ENCODE assay signal across 12 cellular contexts in the genomic region with DNA sequence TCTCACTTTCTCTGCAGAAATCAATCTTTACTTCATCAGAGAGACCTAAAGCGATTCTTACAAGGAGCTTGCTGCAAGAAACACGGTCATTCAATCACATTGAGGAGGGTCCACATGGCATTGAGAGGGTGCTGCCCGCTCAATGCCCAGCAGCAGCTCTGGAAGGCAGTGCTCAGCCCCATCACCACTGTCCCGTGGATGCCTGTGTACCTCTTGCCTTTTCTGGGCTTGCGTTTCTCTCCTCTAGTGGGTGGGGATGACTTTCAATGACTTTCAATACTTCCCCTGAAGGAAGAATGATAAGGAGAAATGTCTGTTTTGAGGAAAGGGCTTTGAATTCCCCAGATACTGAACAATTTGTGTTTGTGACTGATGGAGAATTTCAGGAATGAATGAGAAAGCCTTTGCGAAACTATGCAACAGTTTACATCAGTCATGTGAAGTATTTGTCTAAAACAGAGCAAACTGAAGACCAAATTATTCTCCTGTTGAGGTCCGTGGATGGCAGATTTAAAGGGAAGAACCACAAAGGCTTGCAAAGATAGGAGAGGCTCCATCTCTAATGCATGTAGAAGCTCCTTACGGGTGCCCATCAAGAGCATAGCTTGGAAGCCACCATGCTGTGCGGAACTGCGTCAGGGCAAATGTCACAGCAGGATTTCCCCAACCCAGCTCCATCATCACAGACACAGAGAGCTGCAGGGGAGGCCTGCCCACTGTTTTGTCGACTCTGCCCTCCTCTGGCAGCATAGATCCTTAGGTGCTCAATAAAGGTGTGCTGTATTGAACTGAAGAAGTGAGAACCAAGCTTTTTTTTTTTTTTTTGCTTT. TPM values are rescaled to one million over a fixed set of nuclear protein-coding genes. Genes with fewer than 3 reads are reported as not detected.
DNase-seq lines count a peak whose midpoint lies in the region; ATAC-seq and TF ChIP-seq lines count a peak whose summit lies in the region.
"Had no signal": no experiment of that assay in that cellular context is flagged by ENCODE, and none has a peak within 500 bp of the region (broad histone marks: within the 10 kb centered on the region; RNA-seq: fewer than 3 reads in every experiment).

No MANE protein-coding gene starts in this region.

- H3K4me1 ChIP-seq in gastrocnemius medialis: peaks cover 62 to 82% of the 10 kb centered on the region in 2 donors
- H3K4me1 ChIP-seq in OCI-LY7 (ENCODE audit: insufficient read depth, low read length, poor library complexity, severe bottlenecking): peaks cover 17% of the 10 kb centered on the region

- H3K4me3 Mint-ChIP-seq in WTC11: no peak overlapping the region
- no peak overlapping the region for H3K4me3 Mint-ChIP-seq in glutamatergic neuron (ENCODE audit: unreplicated experiment)
- H3K4me3 Mint-ChIP-seq: activated naive CD4-positive, alpha-beta T cell treated with anti-CD3 and anti-CD28 coated beads, Interleukin-2, amount 10 ng/mL, durations not matched to agents 7 days and 5 days; CD4-positive, alpha-beta memory T cell had no signal

- no TSS peak for BruUV-seq in OCI-LY7 (replicated peaks; lab: Mats Ljungman, UMichigan)

- no peaks in the 10 kb centered on the region for H4K20me1 ChIP-seq in OCI-LY7 (ENCODE audit: insufficient read depth, low read length)

- no peaks in the 10 kb centered on the region for H3K36me3 ChIP-seq in gastrocnemius medialis
- no peaks in the 10 kb centered on the region for H3K36me3 ChIP-seq in OCI-LY7 (ENCODE audit: insufficient read depth, low read length)

- peak overlapping the region; percentile 72 to 91 (median 82) for H3K27ac ChIP-seq in gastrocnemius medialis
- no peak overlapping the region for H3K27ac ChIP-seq in OCI-LY7 (ENCODE audit: low read depth, low read length, poor library complexity, severe bottlenecking)
- H3K27ac ChIP-seq: epithelial cell of prostate had no signal

- H3K4me1 Mint-ChIP-seq in WTC11 (peaks cover 44% of the 10 kb centered on the region), glutamatergic neuron (ENCODE audit: low read depth, unreplicated experiment) (peaks cover 22% of the 10 kb centered on the region)

- no peaks in the 10 kb centered on the region for H3K9me2 ChIP-seq in OCI-LY7 (ENCODE audit: insufficient read depth, low read length)

- ATAC-seq in WTC11 (no peak), gastrocnemius medialis (no peak)
- ATAC-seq: left colon had no signal

- H3K27me3 ChIP-seq in gastrocnemius medialis: no peaks in the 10 kb centered on the region

- no peaks in the 10 kb centered on the region for H3K79me2 ChIP-seq in OCI-LY7 (ENCODE audit: insufficient read depth, low read depth, low read length)

- TF ChIP-seq POLR2A in gastrocnemius medialis (IDR thresholded peaks at IDR 0.05): no peak

- no peaks in the 10 kb centered on the region for H3K9me3 Mint-ChIP-seq in WTC11
- H3K9me3 Mint-ChIP-seq in glutamatergic neuron (ENCODE audit: unreplicated experiment): peaks cover 2% of the 10 kb centered on the region
- H3K9me3 Mint-ChIP-seq: activated naive CD4-positive, alpha-beta T cell treated with anti-CD3 and anti-CD28 coated beads, Interleukin-2, amount 10 ng/mL, durations not matched to agents 7 days and 5 days; CD4-positive, alpha-beta memory T cell had no signal

- POLR2A ChIA-PET in WTC11 (lab: Charles Lee): interaction anchor here (0.6 kb wide), 1 partner anchor 62 kb away, joined by 4 read pairs; no protein-coding TSS in a partner anchor
- POLR2A ChIA-PET in OCI-LY7 (lab: Charles Lee): no interaction called here

- H3K4me3 ChIP-seq in gastrocnemius medialis: no peak overlapping the region
- H3K4me3 ChIP-seq in OCI-LY7 (ENCODE audit: low read depth, low read length, poor library complexity, severe bottlenecking): no peak overlapping the region

- peaks cover 11% of the 10 kb centered on the region for H3K36me3 Mint-ChIP-seq in WTC11
- peaks cover 16% of the 10 kb centered on the region for H3K36me3 Mint-ChIP-seq in glutamatergic neuron (ENCODE audit: unreplicated experiment)
- H3K36me3 Mint-ChIP-seq: activated naive CD4-positive, alpha-beta T cell treated with anti-CD3 and anti-CD28 coated beads, Interleukin-2, amount 10 ng/mL, durations not matched to agents 7 days and 5 days; CD4-positive, alpha-beta memory T cell had no signal

- H3K27ac Mint-ChIP-seq in WTC11 (peak overlapping the region; percentile 19), glutamatergic neuron (ENCODE audit: unreplicated experiment) (no peak overlapping the region)

- no peak overlapping the region for H3K4me2 ChIP-seq in OCI-LY7 (ENCODE audit: low read length)

- intact Hi-C loops in gastrocnemius medialis (cut with DNase I; ENCODE audit: low total_unique reads): loop anchor here (10.0 kb wide), 1 partner anchor 431 kb away; no protein-coding TSS in a partner anchor
- intact Hi-C loops in OCI-LY7 (cut with micrococcal nuclease; ENCODE audit: unreplicated experiment): no loop called here

- no peaks in the 10 kb centered on the region for H3K9me3 ChIP-seq in gastrocnemius medialis
- H3K9me3 ChIP-seq in OCI-LY7 (ENCODE audit: low read length): no peaks in the 10 kb centered on the region

- CTCF ChIA-PET in WTC11 (lab: Charles Lee): interaction anchor here (0.6 to 9.4 kb wide), 5 partner anchors 26 to 65 kb away, joined by 3 to 143 read pairs (median 3); partner anchors contain the start of gene RASSF4
- CTCF ChIA-PET in OCI-LY7 (lab: Charles Lee; ENCODE audit: unreplicated experiment): interaction anchor here (1.1 kb wide), 1 partner anchor 12 kb away, joined by 3 read pairs; no protein-coding TSS in a partner anchor

- H3K27me3 Mint-ChIP-seq in WTC11 (ENCODE audit: low read depth) (peaks cover 3% of the 10 kb centered on the region; the same call in 1 of the 2 replicates), glutamatergic neuron (ENCODE audit: unreplicated experiment) (peaks cover 6% of the 10 kb centered on the region)

- H2AFZ ChIP-seq in OCI-LY7 (ENCODE audit: low read length): no peak overlapping the region

- peak; percentile 56 for DNase-seq in EL
- DNase-seq in WTC11 (ENCODE audit: low spot score): no peak
- peak; percentile 90 for DNase-seq in fibroblast of peridontal ligament (ENCODE audit: extremely low read depth)
- no peak for DNase-seq in gastrocnemius medialis
- DNase-seq in OCI-LY7 (ENCODE audit: low spot score): no peak
- DNase-seq in glutamatergic neuron: no peak
- DNase-seq in effector CD4-positive, alpha-beta T cell: no peak
- DNase-seq in SHP77 (lab: John Stamatoyannopoulos, UW): no peak
- DNase-seq: activated naive CD4-positive, alpha-beta T cell treated with anti-CD3 and anti-CD28 coated beads, Interleukin-2, amount 10 ng/mL, durations not matched to agents 7 days and 5 days; CD4-positive, alpha-beta memory T cell had no signal

- TF ChIP-seq CTCF in WTC11 (IDR thresholded peaks at IDR 0.05) (no peak), gastrocnemius medialis (IDR thresholded peaks at IDR 0.05 in 4 of 5, conservative IDR thresholded peaks at IDR 0.05 in 1 of 5) (no peak), OCI-LY7 (conservative IDR thresholded peaks at IDR 0.05; ENCODE audit: low read length) (no peak), glutamatergic neuron (IDR thresholded peaks at IDR 0.05; ENCODE audit: partially characterized antibody, unreplicated experiment) (no peak)

- in situ Hi-C loops in gastrocnemius medialis (cut with MboI; ENCODE audit: low sequenced_read_pairs in 4 of 4): loop anchor here in 2 of 4 donors (25.0 kb wide), 2 partner anchors 1018 to 1582 kb away; partner anchors contain the start of gene HNRNPF (in 2 of the 2)

TF ChIP-seq in WTC11, 78 proteins besides CTCF, POLR2A, EP300 and RAD21:
- TF ChIP-seq ZNF416 (CRISPR knock-in tag; IDR thresholded peaks at IDR 0.05) (no peak), NR3C1 (CRISPR knock-in tag; conservative IDR thresholded peaks at IDR 0.05; ENCODE audit: low read depth) (no peak), ZNF423 (CRISPR knock-in tag; IDR thresholded peaks at IDR 0.05) (peak; percentile 31; the same call in 1 of the 2 replicates), GABPB1 (CRISPR knock-in tag; IDR thresholded peaks at IDR 0.05) (peak; percentile 98), GRHL2 (CRISPR knock-in tag; IDR thresholded peaks at IDR 0.05; ENCODE audit: insufficient replicate concordance, severe bottlenecking) (no peak)

RNA-seq across cellular contexts. Expression of gene ZNF22, which starts 6.6 kb away (rescaled TPM):
- total RNA-seq in WTC11 (2021) (31.0 to 36.8 TPM (median 35.9 TPM) in 3 replicates), gastrocnemius medialis (10 to 100 TPM in 2 of 4 donors, 1 to 10 TPM in 2; 3.6 to 12.3 (median 8.1) TPM), OCI-LY7 (2022) (33.3 and 36.6 TPM in 2 replicates), glutamatergic neuron (ENCODE audit: unreplicated experiment) (40.2 TPM)
- total RNA-seq in OCI-LY7 (2014; rRNA removed; shearing (Covaris generic)): 46.6 and 50.6 TPM in 2 replicates

RNA-seq across cellular contexts. Expression of gene DEPP1, which starts 15.5 kb away (rescaled TPM):
- total RNA-seq in WTC11 (2021): 1.6 to 2.1 TPM (median 1.6 TPM) in 3 replicates
- 100 to 1,000 TPM in 2 of 4 donors, 10 to 100 TPM in 2; 83.4 to 331 (median 120) TPM for total RNA-seq in gastrocnemius medialis
- total RNA-seq in OCI-LY7 (2014; rRNA removed; shearing (Covaris generic)): 0.08 and 0.09 TPM in 2 replicates
- total RNA-seq in OCI-LY7 (2022): not detected in 2 replicates
- 13.6 TPM for total RNA-seq in glutamatergic neuron (ENCODE audit: unreplicated experiment)
- total RNA-seq: CD4-positive, alpha-beta memory T cell had no signal

RNA-seq across cellular contexts. Expression of gene RASSF4, which starts 34.5 kb away (rescaled TPM):
- total RNA-seq in WTC11 (2021) (15.7 to 16.7 TPM (median 16.2 TPM) in 3 replicates), gastrocnemius medialis (10 to 100 TPM in 3 of 4 donors, 1 to 10 TPM in 1; 9.4 to 39.7 (median 24.0) TPM), OCI-LY7 (2022) (2.7 and 5.3 TPM in 2 replicates), glutamatergic neuron (ENCODE audit: unreplicated experiment) (137 TPM)
- total RNA-seq in OCI-LY7 (2014; rRNA removed; shearing (Covaris generic)): 1.9 and 2.6 TPM in 2 replicates

Comparison
In these comparisons a context has a peak if more than half of its experiments do, and no peak if none do; other contexts are left out.
1. DNase-seq: peak in EL (single experiment) and fibroblast of peridontal ligament (single experiment); none in WTC11 (single experiment), gastrocnemius medialis (0 of 2), OCI-LY7 (single experiment), glutamatergic neuron (single experiment), effector CD4-positive, alpha-beta T cell (single experiment) and SHP77 (0 of 2).